In genomic region chr5:2756764-2757163, GRCh38 we compare ENCODE assay signal across 8 cellular contexts. TPM values are rescaled to one million over a fixed set of nuclear protein-coding genes. Genes with fewer than 3 reads are reported as not detected.
A peak's percentile ranks its signal among the peaks of the same experiment; 100 is the strongest.
DNase-seq lines count a peak whose midpoint lies in the region; ATAC-seq and TF ChIP-seq lines count a peak whose summit lies in the region.

No MANE protein-coding gene starts in this region.

- peaks cover 38% of the 10 kb centered on the region for H3K27me3 Mint-ChIP-seq in neural progenitor cell (ENCODE audit: insufficient read depth, low read depth)

- H3K4me3 ChIP-seq in AG10803 (ENCODE audit: low read length), result peak overlapping the region; percentile 73
- H3K4me3 ChIP-seq in MG63, result peak overlapping the region; percentile 60
- peak overlapping the region; percentile 29 to 55 (median 39) for H3K4me3 ChIP-seq in esophagus squamous epithelium
- H3K4me3 ChIP-seq in neural progenitor cell, result peak overlapping the region; percentile 68

- H3K9ac ChIP-seq in neural progenitor cell, result no peak overlapping the region

- TF ChIP-seq POLR2A in esophagus squamous epithelium (IDR thresholded peaks at IDR 0.05), result no peak

- TF ChIP-seq CTCF in AG10803 (conservative IDR thresholded peaks at IDR 0.05; ENCODE audit: low read length) (no peak; the same call in 1 of the 2 replicates), esophagus squamous epithelium (IDR thresholded peaks at IDR 0.05) (no peak), neural progenitor cell (IDR thresholded peaks at IDR 0.05) (peak; percentile 19)

- no peaks in the 10 kb centered on the region for H3K9me3 ChIP-seq in MG63
- H3K9me3 ChIP-seq in esophagus squamous epithelium, result no peaks in the 10 kb centered on the region
- no peaks in the 10 kb centered on the region for H3K9me3 ChIP-seq in neural progenitor cell (ENCODE audit: low read depth)

- intact Hi-C loops in esophagus squamous epithelium (cut with DNase I), result no loop called here

- peak; percentile 36 for DNase-seq in AG10803 (ENCODE audit: low read depth)
- no peak for DNase-seq in MG63
- no peak for DNase-seq in esophagus squamous epithelium (lab: John Stamatoyannopoulos, UW)
- DNase-seq in neural progenitor cell (ENCODE audit: low spot score), result no peak
- DNase-seq in putamen (ENCODE audit: low spot score), result no peak
- DNase-seq in central memory CD4-positive, alpha-beta T cell, result no peak
- DNase-seq in NCI-H82 treated with DMSO at 0.1 percent for 48 hours (lab: John Stamatoyannopoulos, UW; ENCODE audit: unreplicated experiment), result no peak

- H3K27ac Mint-ChIP-seq in neural progenitor cell, result no peak overlapping the region

- peaks cover 37% of the 10 kb centered on the region for H3F3A ChIP-seq in neural progenitor cell (ENCODE audit: low read depth)

- no peaks in the 10 kb centered on the region for H3K36me3 Mint-ChIP-seq in neural progenitor cell

- WGBS in esophagus squamous epithelium, 2 donors, result 5 to 37% methylated on average over 22 to 31 of the region's 32 CpGs

- H2AFZ ChIP-seq in neural progenitor cell (replicated peaks), result peak overlapping the region; percentile 92

- peak overlapping the region; percentile 85 for H3K4me3 Mint-ChIP-seq in neural progenitor cell

- H3K4me1 Mint-ChIP-seq in neural progenitor cell, result peaks cover 51% of the 10 kb centered on the region

- H3K27ac ChIP-seq in esophagus squamous epithelium (no peak overlapping the region), neural progenitor cell (no peak overlapping the region)

- H3K27me3 ChIP-seq in MG63, result no peaks in the 10 kb centered on the region; the same call in 1 of the 2 replicates
- peaks cover 0 to 91% (median 17%) of the 10 kb centered on the region in 4 donors for H3K27me3 ChIP-seq in esophagus squamous epithelium
- H3K27me3 ChIP-seq in neural progenitor cell, result peaks cover 67% of the 10 kb centered on the region

- no peaks in the 10 kb centered on the region for H3K36me3 ChIP-seq in MG63
- H3K36me3 ChIP-seq in esophagus squamous epithelium, result no peaks in the 10 kb centered on the region
- no peaks in the 10 kb centered on the region for H3K36me3 ChIP-seq in neural progenitor cell

- no peaks in the 10 kb centered on the region for H3K9me3 Mint-ChIP-seq in neural progenitor cell

- peaks cover 8 to 55% (median 29%) of the 10 kb centered on the region in 3 donors for H3K4me1 ChIP-seq in esophagus squamous epithelium
- peaks cover 24% of the 10 kb centered on the region for H3K4me1 ChIP-seq in neural progenitor cell

- ATAC-seq in esophagus mucosa, result no peak

- no peaks in the 10 kb centered on the region for H3K79me2 ChIP-seq in neural progenitor cell (ENCODE audit: low read depth)

- H3K4me2 ChIP-seq in neural progenitor cell, result peak overlapping the region; percentile 87

- H4K20me1 ChIP-seq in neural progenitor cell (ENCODE audit: low read depth), result no peaks in the 10 kb centered on the region

RNA-seq across cellular contexts. Expression of gene IRX2, which starts 5.3 kb away (rescaled TPM):
- total RNA-seq in MG63 (2014; rRNA removed; shearing (Covaris generic); ENCODE audit: low replicate concordance), result 21.5 and 25.3 TPM in 2 replicates
- total RNA-seq in esophagus squamous epithelium, result 1 to 10 TPM; 5.0 to 7.6 (median 6.0) TPM
- total RNA-seq in neural progenitor cell (ENCODE audit: low replicate concordance), result 13.7 and 15.4 TPM in 2 replicates
- total RNA-seq in esophagus mucosa, result 3.1 TPM
